ENCODE assay signal across 30 cellular contexts in genomic region chr10:89159761-89160160, GRCh38. TPM values are rescaled to one million over a fixed set of nuclear protein-coding genes. Genes with fewer than 3 reads are reported as not detected.
"Had no signal": no experiment of that assay in that cellular context is flagged by ENCODE, and none has a peak within 500 bp of the region (broad histone marks: within the 10 kb centered on the region; RNA-seq: fewer than 3 reads in every experiment).

No MANE protein-coding gene starts in this region.

- H3K9ac ChIP-seq: KMS-11 had no signal

- H3K4me1 ChIP-seq: ascending aorta had no signal

- H3K27me3 ChIP-seq: ascending aorta, body of pancreas, MG63 had no signal

- H3K36me3 ChIP-seq: ascending aorta, MG63 had no signal

- H3K4me2 ChIP-seq: KMS-11 had no signal

- H3K4me3 ChIP-seq: ascending aorta, body of pancreas, MG63, SK-N-MC had no signal

- ATAC-seq: activated T-helper 17 cell treated with anti-CD3 and anti-CD28 coated beads, Interleukin-2, amount 50 U/mL, for 72 hours; body of pancreas; Right ventricle myocardium inferior; T-cell had no signal

- H3K9me3 ChIP-seq: ascending aorta, body of pancreas, MG63 had no signal

- H3K27ac ChIP-seq: ascending aorta, body of pancreas, KMS-11 had no signal

- DNase-seq: activated B cell treated with CpG ODN at 0.5 μM for 24 hours; activated CD4-positive, alpha-beta memory T cell treated with anti-CD3 and anti-CD28 coated beads for 36 hours; activated CD4-positive, alpha-beta T cell treated with anti-CD3 and anti-CD28 coated beads for 1 hour; activated CD4-positive, alpha-beta T cell treated with anti-CD3 and anti-CD28 coated beads, Interleukin-2, amount 10 ng/mL, durations not matched to agents 24 days and 14 days; activated CD8-positive, alpha-beta memory T cell treated with anti-CD3 and anti-CD28 coated beads for 24 hours; activated gamma-delta T cell treated with Interleukin-2 at 50 U/mL for 16 hours; activated naive CD4-positive, alpha-beta T cell treated with anti-CD3 and anti-CD28 coated beads, Interleukin-2, amount 50 U/mL, for 16 hours; activated naive CD8-positive, alpha-beta T cell treated with anti-CD3 and anti-CD28 coated beads, Interleukin-2, amount 10 ng/mL, durations not matched to agents 7 days and 5 days; activated T-cell treated with anti-CD3 and anti-CD28 coated beads, Interleukin-2, amount 50 U/mL, for 48 hours; body of pancreas; MG63; MV-4-11; NCI-H1092 treated with DMSO at 0.1 percent for 48 hours; NCI-H1417 treated with DMSO at 0.1 percent for 48 hours; NCI-H1694 treated with DMSO at 0.1 percent for 48 hours; NCI-H2029 treated with DMSO at 0.1 percent for 48 hours; NCI-H345; NCI-H510A; NCI-H526 treated with DMSO at 0.1 percent for 48 hours; NCI-H82; T-cell; T-helper 2 cell; T1000 had no signal

RNA-seq across cellular contexts. Expression of gene CH25H, which starts 47.4 kb away (rescaled TPM):
- total RNA-seq: activated B cell treated with CpG ODN at 0.5 μM for 24 hours; activated CD4-positive, alpha-beta T cell treated with anti-CD3 and anti-CD28 coated beads, Interleukin-2, amount 10 ng/mL, durations not matched to agents 24 days and 14 days; activated naive CD8-positive, alpha-beta T cell treated with anti-CD3 and anti-CD28 coated beads, Interleukin-2, amount 10 ng/mL, durations not matched to agents 7 days and 5 days; activated T-helper 17 cell treated with anti-CD3 and anti-CD28 coated beads, Interleukin-2, amount 50 U/mL, for 72 hours; bronchial epithelial cell; OCI-LY7 had no signal
